Comparison of ENCODE assay signal across 35 cellular contexts in the genomic region with DNA sequence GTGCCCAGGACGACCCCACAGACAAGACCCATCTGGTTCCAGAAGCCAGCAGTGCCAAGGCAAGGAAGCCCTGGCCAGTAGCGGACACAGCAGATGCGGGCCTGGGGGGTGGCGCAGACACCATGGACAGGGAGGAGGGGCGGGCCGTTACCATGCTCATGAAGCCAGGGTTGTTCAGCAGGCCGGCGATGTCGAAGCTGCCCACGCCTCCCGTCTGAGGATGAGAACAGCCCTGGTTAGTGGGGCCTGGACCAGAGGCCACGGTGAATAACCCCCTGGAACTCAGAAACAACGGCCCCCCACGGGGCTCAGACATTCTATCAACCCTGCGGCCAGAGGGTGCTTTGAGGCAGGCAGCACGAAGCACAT. TPM values are rescaled to one million over a fixed set of nuclear protein-coding genes. Genes with fewer than 3 reads are reported as not detected.
"Had no signal": no experiment of that assay in that cellular context is flagged by ENCODE, and none has a peak within 500 bp of the region (broad histone marks: within the 10 kb centered on the region; RNA-seq: fewer than 3 reads in every experiment).

No MANE protein-coding gene starts in this region.

- H3K27ac ChIP-seq: adrenal gland, ascending aorta, breast epithelium, cardiac muscle cell, colonic mucosa, esophagus muscularis mucosa, foreskin keratinocyte, gastrocnemius medialis, WERI-Rb-1 had no signal

- H3K4me1 Mint-ChIP-seq: activated B cell treated with CpG ODN at 0.5 μM for 24 hours; activated naive CD4-positive, alpha-beta T cell treated with anti-CD3 and anti-CD28 coated beads, Interleukin-2, amount 50 U/mL, for 24 hours; activated T-helper 17 cell treated with anti-CD3 and anti-CD28 coated beads, Interleukin-2, amount 50 U/mL, for 72 hours; brain; endodermal cell; T-helper 17 cell had no signal

- DNase-seq: activated B cell treated with CpG ODN at 0.5 μM for 24 hours; activated CD4-positive, alpha-beta T cell treated with anti-CD3 and anti-CD28 coated beads for 48 hours; activated CD4-positive, alpha-beta T cell treated with anti-CD3 and anti-CD28 coated beads, Interleukin-2, amount 50 U/mL, for 1 hour; activated CD4-positive, alpha-beta T cell treated with anti-CD3 and anti-CD28 coated beads, Interleukin-2, amount 50 U/mL, for 48 hours; activated CD8-positive, alpha-beta memory T cell treated with anti-CD3 and anti-CD28 coated beads for 24 hours; activated CD8-positive, alpha-beta T cell treated with anti-CD3 and anti-CD28 coated beads for 36 hours; activated effector memory CD4-positive, alpha-beta T cell treated with Interleukin-2 at 50 U/mL for 16 hours; activated gamma-delta T cell treated with Interleukin-2 at 50 U/mL for 16 hours; activated naive CD4-positive, alpha-beta T cell treated with Interleukin-2 at 50 U/mL for 16 hours; activated naive CD8-positive, alpha-beta T cell treated with anti-CD3 and anti-CD28 coated beads for 36 hours; activated naive CD8-positive, alpha-beta T cell treated with anti-CD3 and anti-CD28 coated beads, Interleukin-2, amount 50 U/mL, for 24 hours; activated T-cell treated with anti-CD3 and anti-CD28 coated beads, Interleukin-2, amount 50 U/mL, for 4 hours; adrenal gland; central memory CD4-positive, alpha-beta T cell; cerebellar nuclear complex; colonic mucosa; effector memory CD4-positive, alpha-beta T cell; endodermal cell; foreskin keratinocyte; gastrocnemius medialis; glutamatergic neuron; T-helper 1 cell; T-helper 17 cell; T1000; WERI-Rb-1 had no signal

- H3K27me3 Mint-ChIP-seq: activated B cell treated with CpG ODN at 0.5 μM for 24 hours; activated CD8-positive, alpha-beta T cell treated with anti-CD3 and anti-CD28 coated beads for 36 hours; activated naive CD4-positive, alpha-beta T cell treated with anti-CD3 and anti-CD28 coated beads, Interleukin-2, amount 50 U/mL, for 24 hours; activated naive CD8-positive, alpha-beta T cell treated with anti-CD3 and anti-CD28 coated beads for 36 hours; activated naive CD8-positive, alpha-beta T cell treated with anti-CD3 and anti-CD28 coated beads, Interleukin-2, amount 50 U/mL, for 24 hours; activated T-helper 17 cell treated with anti-CD3 and anti-CD28 coated beads, Interleukin-2, amount 50 U/mL, for 72 hours; brain; T-helper 17 cell had no signal

- H3K27me3 ChIP-seq: adrenal gland, ascending aorta, breast epithelium, cardiac muscle cell, colonic mucosa, esophagus muscularis mucosa, foreskin keratinocyte, gastrocnemius medialis had no signal

- H3K4me3 ChIP-seq: adrenal gland, ascending aorta, breast epithelium, cardiac muscle cell, colonic mucosa, esophagus muscularis mucosa, gastrocnemius medialis had no signal

- H3K4me3 Mint-ChIP-seq: activated B cell treated with CpG ODN at 0.5 μM for 24 hours; activated CD8-positive, alpha-beta T cell treated with anti-CD3 and anti-CD28 coated beads for 36 hours; activated naive CD4-positive, alpha-beta T cell treated with anti-CD3 and anti-CD28 coated beads, Interleukin-2, amount 50 U/mL, for 24 hours; activated naive CD8-positive, alpha-beta T cell treated with anti-CD3 and anti-CD28 coated beads for 36 hours; activated naive CD8-positive, alpha-beta T cell treated with anti-CD3 and anti-CD28 coated beads, Interleukin-2, amount 50 U/mL, for 24 hours; activated T-cell treated with anti-CD3 and anti-CD28 coated beads, Interleukin-2, amount 50 U/mL, for 4 hours; activated T-helper 17 cell treated with anti-CD3 and anti-CD28 coated beads, Interleukin-2, amount 50 U/mL, for 72 hours; brain; endodermal cell; T-helper 17 cell; T-helper 2 cell treated with Interferon-gamma antibody and Interleukin-4, amounts not matched to agents 5 μg/mL and 100 μg/mL, for 36 hours had no signal

- H3K9me3 Mint-ChIP-seq: activated B cell treated with CpG ODN at 0.5 μM for 24 hours; activated CD8-positive, alpha-beta T cell treated with anti-CD3 and anti-CD28 coated beads for 36 hours; activated naive CD4-positive, alpha-beta T cell treated with anti-CD3 and anti-CD28 coated beads, Interleukin-2, amount 50 U/mL, for 24 hours; activated naive CD8-positive, alpha-beta T cell treated with anti-CD3 and anti-CD28 coated beads for 36 hours; activated naive CD8-positive, alpha-beta T cell treated with anti-CD3 and anti-CD28 coated beads, Interleukin-2, amount 50 U/mL, for 24 hours; activated T-cell treated with anti-CD3 and anti-CD28 coated beads, Interleukin-2, amount 50 U/mL, for 4 hours; activated T-helper 17 cell treated with anti-CD3 and anti-CD28 coated beads, Interleukin-2, amount 50 U/mL, for 72 hours; brain; endodermal cell; T-helper 2 cell treated with Interferon-gamma antibody and Interleukin-4, amounts not matched to agents 5 μg/mL and 100 μg/mL, for 36 hours had no signal

- H3K27ac Mint-ChIP-seq: activated B cell treated with CpG ODN at 0.5 μM for 24 hours; activated CD8-positive, alpha-beta T cell treated with anti-CD3 and anti-CD28 coated beads for 36 hours; activated naive CD4-positive, alpha-beta T cell treated with anti-CD3 and anti-CD28 coated beads, Interleukin-2, amount 50 U/mL, for 24 hours; activated naive CD8-positive, alpha-beta T cell treated with anti-CD3 and anti-CD28 coated beads for 36 hours; activated naive CD8-positive, alpha-beta T cell treated with anti-CD3 and anti-CD28 coated beads, Interleukin-2, amount 50 U/mL, for 24 hours; activated T-helper 17 cell treated with anti-CD3 and anti-CD28 coated beads, Interleukin-2, amount 50 U/mL, for 72 hours; brain; endodermal cell; T-helper 17 cell; T-helper 2 cell treated with Interferon-gamma antibody and Interleukin-4, amounts not matched to agents 5 μg/mL and 100 μg/mL, for 36 hours had no signal

- ATAC-seq: activated CD4-positive, CD25-positive, alpha-beta regulatory T cell treated with anti-CD3 and anti-CD28 coated beads, Interleukin-2, amount 50 U/mL, for 24 hours; activated CD8-positive, alpha-beta T cell treated with anti-CD3 and anti-CD28 coated beads for 36 hours; activated naive CD8-positive, alpha-beta T cell treated with anti-CD3 and anti-CD28 coated beads, Interleukin-2, amount 50 U/mL, for 24 hours; activated T-cell treated with anti-CD3 and anti-CD28 coated beads, Interleukin-2, amount 50 U/mL, for 4 hours; activated T-helper 17 cell treated with anti-CD3 and anti-CD28 coated beads, Interleukin-2, amount 50 U/mL, for 72 hours; foreskin keratinocyte; gastrocnemius medialis; T-helper 17 cell had no signal

RNA-seq across cellular contexts. Expression of gene DIRAS1, which starts 40.1 kb away (rescaled TPM):
- total RNA-seq: ascending aorta, epithelial cell of proximal tubule had no signal
